In genomic region chr22:36775589-36775965, GRCh38 we compare ENCODE assay signal across 8 cellular contexts. TPM values are rescaled to one million over a fixed set of nuclear protein-coding genes. Genes with fewer than 3 reads are reported as not detected.
DNase-seq lines count a peak whose midpoint lies in the region; ATAC-seq and TF ChIP-seq lines count a peak whose summit lies in the region.

No MANE protein-coding gene starts in this region.

- H3K27me3 ChIP-seq in endodermal cell (ENCODE audit: control insufficient read depth, insufficient read depth, low read length, poor library complexity, severe bottlenecking) (no peaks in the 10 kb centered on the region), thoracic aorta (replicated peaks; ENCODE audit: insufficient read depth) (no peaks in the 10 kb centered on the region)
- H3K27me3 ChIP-seq in naive thymus-derived CD4-positive, alpha-beta T cell (ENCODE audit: control insufficient read depth in 2 of 2, insufficient read depth in 2 of 2, low read length in 2 of 2) = no peaks in the 10 kb centered on the region

- no peak for ATAC-seq in naive thymus-derived CD4-positive, alpha-beta T cell
- ATAC-seq in thoracic aorta (ENCODE audit: insufficient number of reproducible peaks, low FRiP score, low read depth) = no peak

- H3K9ac ChIP-seq in endodermal cell (ENCODE audit: extremely low read depth, low read length, poor library complexity, severe bottlenecking) = peak overlapping the region; percentile 47

- intact Hi-C loops in naive thymus-derived CD4-positive, alpha-beta T cell (cut with micrococcal nuclease) = loop anchor here in 1 of 2 donors (5.0 kb wide), 1 partner anchor 228 kb away; no protein-coding TSS in a partner anchor

- in situ Hi-C loops in KBM-7 (cut with MboI; ENCODE audit: low pct_unique_long_range_greater_than_20kb, low sequenced_read_pairs) = no loop called here

- CTCF ChIA-PET in naive thymus-derived CD4-positive, alpha-beta T cell (lab: Charles Lee) = interaction anchor here (0.8 to 1.9 kb wide), 9 partner anchors 17 to 791 kb away, joined by 3 to 7 read pairs (median 3); no protein-coding TSS in a partner anchor

- 0 to 1% methylated on average over 4 to 23 of the region's 23 CpGs for WGBS in endodermal cell (ENCODE audit: insufficient coverage in 1 of 2, insufficient read length in 1 of 2), 2 experiments

- peaks cover 29% of the 10 kb centered on the region for H3K9me3 Mint-ChIP-seq in endodermal cell
- no peaks in the 10 kb centered on the region for H3K9me3 Mint-ChIP-seq in naive thymus-derived CD4-positive, alpha-beta T cell

- POLR2A ChIA-PET in naive thymus-derived CD4-positive, alpha-beta T cell (lab: Charles Lee) = interaction anchor here (0.6 to 1.6 kb wide), 9 partner anchors 26 to 1476 kb away, joined by 3 to 8 read pairs (median 4); partner anchors contain the start of genes EIF3D, IL2RB, KCTD17 and TOM1

- peak overlapping the region; percentile 78 for H3K4me3 Mint-ChIP-seq in endodermal cell
- H3K4me3 Mint-ChIP-seq in naive thymus-derived CD4-positive, alpha-beta T cell = peak overlapping the region; percentile 85 to 97 (median 92)

- H3K27ac ChIP-seq in endodermal cell (ENCODE audit: low read depth, low read length) = no peak overlapping the region
- peak overlapping the region; percentile 90 for H3K27ac ChIP-seq in naive thymus-derived CD4-positive, alpha-beta T cell (ENCODE audit: low read depth, low read length)
- peak overlapping the region; percentile 49 to 50 for H3K27ac ChIP-seq in thoracic aorta

- peaks cover 9% of the 10 kb centered on the region for H3K4me1 Mint-ChIP-seq in endodermal cell
- H3K4me1 Mint-ChIP-seq in naive thymus-derived CD4-positive, alpha-beta T cell = peaks cover 19 to 44% (median 32%) of the 10 kb centered on the region in 7 donors

- H3K27ac Mint-ChIP-seq in endodermal cell = peak overlapping the region; percentile 75
- peak overlapping the region; percentile 92 to 99 (median 95) for H3K27ac Mint-ChIP-seq in naive thymus-derived CD4-positive, alpha-beta T cell

- peaks cover 29% of the 10 kb centered on the region for H3K27me3 Mint-ChIP-seq in endodermal cell (ENCODE audit: insufficient read depth)
- H3K27me3 Mint-ChIP-seq in naive thymus-derived CD4-positive, alpha-beta T cell = no peaks in the 10 kb centered on the region

- TF ChIP-seq CTCF in endodermal cell (conservative IDR thresholded peaks at IDR 0.05) (no peak), thoracic aorta (IDR thresholded peaks at IDR 0.05) (no peak)

- H3K4me1 ChIP-seq in endodermal cell (ENCODE audit: control insufficient read depth, insufficient read depth, low read length) (no peaks in the 10 kb centered on the region), thoracic aorta (ENCODE audit: control insufficient read depth in 1 of 2, low read depth in 2 of 2) (peaks cover 7 to 8% of the 10 kb centered on the region in 2 donors)
- H3K4me1 ChIP-seq in naive thymus-derived CD4-positive, alpha-beta T cell (ENCODE audit: control insufficient read depth in 2 of 2, insufficient read depth in 2 of 2, low read length in 2 of 2) = peaks cover 13 to 15% of the 10 kb centered on the region in 2 donors

- H3K4me3 ChIP-seq in endodermal cell (ENCODE audit: low read length) (peak overlapping the region; percentile 87), thoracic aorta (peak overlapping the region; percentile 74)
- peak overlapping the region; percentile 65 for H3K4me3 ChIP-seq in naive thymus-derived CD4-positive, alpha-beta T cell (ENCODE audit: low read length)

- H3K36me3 ChIP-seq in endodermal cell (ENCODE audit: control insufficient read depth, insufficient read depth, low read length) = no peaks in the 10 kb centered on the region
- H3K36me3 ChIP-seq in naive thymus-derived CD4-positive, alpha-beta T cell (ENCODE audit: control insufficient read depth in 2 of 3, insufficient read depth in 3 of 3, low read length in 3 of 3) = peaks cover 0 to 5% (median 0%) of the 10 kb centered on the region in 3 experiments
- no peaks in the 10 kb centered on the region for H3K36me3 ChIP-seq in thoracic aorta

- H3K36me3 Mint-ChIP-seq in endodermal cell (ENCODE audit: low read depth) = peaks cover 13% of the 10 kb centered on the region
- peaks cover 0 to 13% (median 6%) of the 10 kb centered on the region in 5 donors for H3K36me3 Mint-ChIP-seq in naive thymus-derived CD4-positive, alpha-beta T cell

- H3K9me3 ChIP-seq in endodermal cell (ENCODE audit: control insufficient read depth, low read length) (peaks cover 22% of the 10 kb centered on the region), thoracic aorta (no peaks in the 10 kb centered on the region)
- no peaks in the 10 kb centered on the region for H3K9me3 ChIP-seq in naive thymus-derived CD4-positive, alpha-beta T cell (ENCODE audit: control insufficient read depth in 2 of 3, low read length in 3 of 3)

- DNase-seq in NCI-H1436 (lab: John Stamatoyannopoulos, UW) (peak; percentile 32), NCI-H1436 treated with DMSO at 0.1 percent for 48 hours (lab: John Stamatoyannopoulos, UW) (no peak), KBM-7 (peak; percentile 16), endodermal cell (peak; percentile 72), thoracic aorta (ENCODE audit: low spot score) (no peak), inferior parietal cortex (ENCODE audit: extremely low spot score) (no peak)
- peak; percentile 28 for DNase-seq in activated CD4-positive, alpha-beta T cell treated with anti-CD3 and anti-CD28 coated beads, Interleukin-2, amount 50 U/mL, for 1 hour
- DNase-seq in naive thymus-derived CD4-positive, alpha-beta T cell = peak in 6 of 9 donors; percentile 37 to 57 (median 52)

RNA-seq across cellular contexts. Expression of gene IFT27, which starts 0.3 kb away (rescaled TPM):
- total RNA-seq in endodermal cell (10 to 100 TPM; 49.8 to 65.2 TPM), thoracic aorta (10 to 100 TPM; 15.0 to 16.0 TPM)
- polyA plus RNA-seq in endodermal cell (2013, experiment 1 of 2) = 52.4 TPM
- polyA plus RNA-seq in endodermal cell (2013, experiment 2 of 2) = 51.6 TPM
- total RNA-seq in naive thymus-derived CD4-positive, alpha-beta T cell = 10 to 100 TPM; 16.6 to 40.9 (median 32.0) TPM
- 10 to 100 TPM; 10.1 to 12.0 TPM for polyA plus RNA-seq in naive thymus-derived CD4-positive, alpha-beta T cell

RNA-seq across cellular contexts. Expression of gene PVALB, which starts 41.3 kb away (rescaled TPM):
- total RNA-seq in endodermal cell = not detected
- 1.1 TPM for polyA plus RNA-seq in endodermal cell (2013, experiment 1 of 2)
- polyA plus RNA-seq in endodermal cell (2013, experiment 2 of 2) = 0.58 TPM
- not detected for total RNA-seq in naive thymus-derived CD4-positive, alpha-beta T cell
- not detected for polyA plus RNA-seq in naive thymus-derived CD4-positive, alpha-beta T cell
- not detected for total RNA-seq in thoracic aorta

Comparison
In these comparisons a context has a peak if more than half of its experiments do, and no peak if none do; other contexts are left out.
1. DNase-seq: peak in NCI-H1436 (single experiment), KBM-7 (single experiment), activated CD4-positive, alpha-beta T cell treated with anti-CD3 and anti-CD28 coated beads, Interleukin-2, amount 50 U/mL, for 1 hour (single experiment), endodermal cell (single experiment) and naive thymus-derived CD4-positive, alpha-beta T cell (6 of 9); none in NCI-H1436 treated with DMSO at 0.1 percent for 48 hours (single experiment), thoracic aorta (single experiment) and inferior parietal cortex (single experiment).
2. Peak in every context shown above with its lines, with median percentiles within 50 percentile points of each other: H3K4me3 ChIP-seq.